Comparison of ENCODE assay signal across 28 cellular contexts in genomic region chr11:47843354-47844060, GRCh38. TPM values are rescaled to one million over a fixed set of nuclear protein-coding genes. Genes with fewer than 3 reads are reported as not detected.
A peak's percentile ranks its signal among the peaks of the same experiment; 100 is the strongest.
DNase-seq lines count a peak whose midpoint lies in the region; ATAC-seq and TF ChIP-seq lines count a peak whose summit lies in the region.
"Had no signal": no experiment of that assay in that cellular context is flagged by ENCODE, and none has a peak within 500 bp of the region (broad histone marks: within the 10 kb centered on the region; RNA-seq: fewer than 3 reads in every experiment).

No MANE protein-coding gene starts in this region.

- TF ChIP-seq CTCF in NB4 (IDR thresholded peaks at IDR 0.05; ENCODE audit: low read depth, low read length) = no peak
- no peak for TF ChIP-seq CTCF in choroid plexus epithelial cell (conservative IDR thresholded peaks at IDR 0.05; ENCODE audit: low read depth, low read length)
- no peak for TF ChIP-seq CTCF in psoas muscle (IDR thresholded peaks at IDR 0.05)

- no peak for TF ChIP-seq POLR2A in NB4 (IDR thresholded peaks at IDR 0.05; ENCODE audit: extremely low read depth, insufficient read length)

- peak; percentile 21 for DNase-seq in activated CD8-positive, alpha-beta memory T cell treated with anti-CD3 and anti-CD28 coated beads for 24 hours
- no peak for DNase-seq in activated CD8-positive, alpha-beta memory T cell treated with anti-CD3 and anti-CD28 coated beads, Interleukin-2, amount 50 U/mL, for 4 hours
- DNase-seq in NB4 (ENCODE audit: low read depth) = peak; percentile 44
- DNase-seq in choroid plexus epithelial cell (ENCODE audit: low read depth) = peak; percentile 33
- DNase-seq in psoas muscle = no peak
- DNase-seq in DMS 273 (lab: John Stamatoyannopoulos, UW; ENCODE audit: unreplicated experiment) = no peak
- no peak for DNase-seq in HK-2 (ENCODE audit: unreplicated experiment)
- DNase-seq in hypothalamus (lab: John Stamatoyannopoulos, UW) = no peak
- DNase-seq: activated CD4-positive, alpha-beta T cell treated with anti-CD3 and anti-CD28 coated beads for 4 hours; activated CD8-positive, alpha-beta T cell treated with anti-CD3 and anti-CD28 coated beads, Interleukin-2, amount 10 ng/mL, durations not matched to agents 7 days and 5 days; activated T-cell treated with anti-CD3 and anti-CD28 coated beads for 4 hours; amniotic stem cell; CD8-positive, alpha-beta T cell; effector CD4-positive, alpha-beta T cell; hippocampal formation; left colon; NCI-H1092; NCI-H1694; NCI-H2171; OCI-M1; posterior cingulate gyrus; stimulated activated CD4-positive, alpha-beta T cell treated with anti-CD3 and anti-CD28 coated beads, Interleukin-12 subunit alpha, Interleukin-12 subunit beta, amount 100 ng/mL, for 4 hours; stimulated activated CD4-positive, alpha-beta T cell treated with anti-CD3 and anti-CD28 coated beads, Interleukin-4, amount 100 ng/mL, for 1 hour; SW 1271; tibial artery; WERI-Rb-1 had no signal

- 65 to 86% (median 75%) methylated on average over 7 of the region's 7 CpGs for WGBS in psoas muscle, 3 donors

- peak in 2 of 4 donors; percentile 41 to 45 for ATAC-seq in psoas muscle
- ATAC-seq: A549; activated CD8-positive, alpha-beta T cell treated with anti-CD3 and anti-CD28 coated beads, Interleukin-2, amount 10 ng/mL, durations not matched to agents 7 days and 5 days; CD8-positive, alpha-beta T cell; left colon had no signal

- H3K27me3 ChIP-seq in psoas muscle (ENCODE audit: insufficient read depth in 3 of 3, low read length in 2 of 3) = no peaks in the 10 kb centered on the region
- H3K27me3 ChIP-seq: neural progenitor cell, tibial artery had no signal

- no peaks in the 10 kb centered on the region for H3K9me3 ChIP-seq in psoas muscle
- H3K9me3 ChIP-seq: A549, tibial artery had no signal

- H3K36me3 ChIP-seq in psoas muscle (ENCODE audit: insufficient read depth in 1 of 2, low read depth in 1 of 2) = peaks cover 12 to 76% of the 10 kb centered on the region in 2 donors

- peaks cover 43% of the 10 kb centered on the region for H3K4me1 ChIP-seq in psoas muscle

- peak overlapping the region; percentile 59 for H3K27ac ChIP-seq in psoas muscle
- H3K27ac ChIP-seq: A549, neural progenitor cell, tibial artery, WERI-Rb-1 had no signal

- intact Hi-C loops in psoas muscle (cut with DNase I) = no loop called here

- H3K4me3 ChIP-seq in NB4 (ENCODE audit: low read depth, low read length) (no peak overlapping the region), choroid plexus epithelial cell (ENCODE audit: low read depth, low read length) (no peak overlapping the region), psoas muscle (peak overlapping the region; percentile 5)
- H3K4me3 ChIP-seq: A549, neural progenitor cell, tibial artery had no signal

RNA-seq across cellular contexts. Expression of gene NUP160, which starts 4.6 kb away (rescaled TPM):
- total RNA-seq in psoas muscle = 10 to 100 TPM in 3 of 4 donors, 1 to 10 TPM in 1; 9.0 to 14.0 (median 12.1) TPM
- 10 to 100 TPM in 1 of 3 donors, 1 to 10 TPM in 2; 5.5 to 11.3 (median 8.3) TPM for polyA plus RNA-seq in psoas muscle

Comparison
In these comparisons a context has a peak if more than half of its experiments do, and no peak if none do; other contexts are left out.
1. DNase-seq: peak in activated CD8-positive, alpha-beta memory T cell treated with anti-CD3 and anti-CD28 coated beads for 24 hours (single experiment), NB4 (single experiment) and choroid plexus epithelial cell (single experiment); none in activated CD8-positive, alpha-beta memory T cell treated with anti-CD3 and anti-CD28 coated beads, Interleukin-2, amount 50 U/mL, for 4 hours (single experiment), psoas muscle (0 of 2), DMS 273 (single experiment), HK-2 (single experiment) and hypothalamus (0 of 51).